ENCODE assay signal across 2 cellular contexts in genomic region chr11:72081856-72082255, GRCh38.
TF ChIP-seq lines count a peak whose summit lies in the region.

No MANE protein-coding gene starts in this region.

TF ChIP-seq in HCT116, 20 proteins besides CTCF, POLR2A, EP300 and RAD21:
- TF ChIP-seq ELF1 (IDR thresholded peaks at IDR 0.05; ENCODE audit: borderline replicate concordance, low read depth) (no peak), EGR1 (IDR thresholded peaks at IDR 0.05; ENCODE audit: low read depth) (no peak), EZH2phosphoT487 (IDR thresholded peaks at IDR 0.05; ENCODE audit: borderline replicate concordance) (no peak), CBX3 (IDR thresholded peaks at IDR 0.05; ENCODE audit: low read depth) (no peak), JUND (IDR thresholded peaks at IDR 0.05) (no peak), REST (IDR thresholded peaks at IDR 0.05; ENCODE audit: low read depth) (no peak), SRF (IDR thresholded peaks at IDR 0.05; ENCODE audit: low read depth) (no peak), SIN3A (IDR thresholded peaks at IDR 0.05; ENCODE audit: low read depth) (no peak), FOSL1 (IDR thresholded peaks at IDR 0.05; ENCODE audit: low read depth) (no peak), POLR2AphosphoS5 (IDR thresholded peaks at IDR 0.05; ENCODE audit: low read depth, low read length) (no peak), EZH2 (IDR thresholded peaks at IDR 0.05) (no peak), SP1 (IDR thresholded peaks at IDR 0.05; ENCODE audit: low read depth) (no peak), ATF3 (IDR thresholded peaks at IDR 0.05) (no peak), ZNF274 (IDR thresholded peaks at IDR 0.05; ENCODE audit: low read depth, low read length) (no peak)
- TF ChIP-seq, protein P1, sequence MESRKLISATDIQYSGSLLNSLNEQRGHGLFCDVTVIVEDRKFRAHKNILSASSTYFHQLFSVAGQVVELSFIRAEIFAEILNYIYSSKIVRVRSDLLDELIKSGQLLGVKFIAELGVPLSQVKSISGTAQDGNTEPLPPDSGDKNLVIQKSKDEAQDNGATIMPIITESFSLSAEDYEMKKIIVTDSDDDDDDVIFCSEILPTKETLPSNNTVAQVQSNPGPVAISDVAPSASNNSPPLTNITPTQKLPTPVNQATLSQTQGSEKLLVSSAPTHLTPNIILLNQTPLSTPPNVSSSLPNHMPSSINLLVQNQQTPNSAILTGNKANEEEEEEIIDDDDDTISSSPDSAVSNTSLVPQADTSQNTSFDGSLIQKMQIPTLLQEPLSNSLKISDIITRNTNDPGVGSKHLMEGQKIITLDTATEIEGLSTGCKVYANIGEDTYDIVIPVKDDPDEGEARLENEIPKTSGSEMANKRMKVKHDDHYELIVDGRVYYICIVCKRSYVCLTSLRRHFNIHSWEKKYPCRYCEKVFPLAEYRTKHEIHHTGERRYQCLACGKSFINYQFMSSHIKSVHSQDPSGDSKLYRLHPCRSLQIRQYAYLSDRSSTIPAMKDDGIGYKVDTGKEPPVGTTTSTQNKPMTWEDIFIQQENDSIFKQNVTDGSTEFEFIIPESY (IDR thresholded peaks at IDR 0.05; ENCODE audit: extremely low read depth, insufficient replicate concordance, low read length), result no peak

TF ChIP-seq in GM12878, 131 proteins besides CTCF, POLR2A, EP300 and RAD21:
- no peak for TF ChIP-seq IKZF1 (conservative IDR thresholded peaks at IDR 0.05)
